In the genomic region with DNA sequence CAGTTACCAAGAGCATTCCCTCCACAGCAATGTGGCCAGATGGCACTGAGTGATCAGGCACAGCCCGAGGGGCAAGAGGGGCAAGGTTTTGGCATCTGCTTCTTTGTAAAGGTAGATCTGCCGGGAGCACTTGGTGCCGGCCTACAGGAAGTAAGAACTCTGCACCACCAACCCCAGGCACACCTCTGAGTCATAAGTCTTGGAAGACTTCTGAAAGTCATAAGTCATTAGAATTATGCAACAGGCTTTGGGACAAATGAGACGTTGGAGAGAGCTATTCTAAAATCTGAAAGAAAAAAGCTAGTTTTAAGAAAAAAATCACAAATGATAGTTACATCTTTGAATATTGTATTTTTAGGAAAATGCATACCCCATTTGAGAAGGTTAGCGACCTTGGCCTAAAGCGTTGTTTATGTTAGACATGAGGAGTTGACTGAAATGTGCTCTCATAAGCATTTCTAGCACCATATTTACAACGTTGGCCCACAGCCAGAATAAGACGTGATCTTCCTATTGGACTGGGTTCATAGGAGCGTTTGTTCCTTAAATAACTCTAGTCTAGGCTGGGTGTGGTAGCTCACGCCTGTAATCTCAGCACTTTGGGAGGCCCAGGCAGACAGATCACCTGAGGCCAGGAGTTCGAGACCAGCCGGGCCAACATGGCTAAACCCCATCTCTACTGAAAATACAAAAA, we compare ENCODE assay signal across 10 cellular contexts. TPM values are rescaled to one million over a fixed set of nuclear protein-coding genes. Genes with fewer than 3 reads are reported as not detected.
A peak's percentile ranks its signal among the peaks of the same experiment; 100 is the strongest.
DNase-seq lines count a peak whose midpoint lies in the region; ATAC-seq and TF ChIP-seq lines count a peak whose summit lies in the region.
"Had no signal": no experiment of that assay in that cellular context is flagged by ENCODE, and none has a peak within 500 bp of the region (broad histone marks: within the 10 kb centered on the region; RNA-seq: fewer than 3 reads in every experiment).

No MANE protein-coding gene starts in this region.

- no peak for ATAC-seq in activated CD8-positive, alpha-beta T cell treated with anti-CD3 and anti-CD28 coated beads for 36 hours
- ATAC-seq in activated CD8-positive, alpha-beta T cell treated with anti-CD3 and anti-CD28 coated beads, Interleukin-2, amount 10 ng/mL, durations not matched to agents 7 days and 5 days = no peak
- ATAC-seq in GM18868 (IDR thresholded peaks at IDR 0.05; ENCODE audit: unreplicated experiment) = no peak

- no peak overlapping the region for H3K4me3 ChIP-seq in right atrium auricular region
- H3K4me3 ChIP-seq in urinary bladder (ENCODE audit: low read depth, low read length) = no peak overlapping the region
- H3K4me3 ChIP-seq: BLaER1 treated with 17β-estradiol and CSF1 and Interleukin-3, amounts not matched to agents 10 nM and 100 nM had no signal

- no peak for TF ChIP-seq CTCF in activated CD8-positive, alpha-beta T cell treated with anti-CD3 and anti-CD28 coated beads for 36 hours (IDR thresholded peaks at IDR 0.05)
- TF ChIP-seq CTCF in right atrium auricular region (IDR thresholded peaks at IDR 0.05) = no peak

- peak overlapping the region; percentile 15 to 72 for H3K27ac ChIP-seq in right atrium auricular region
- peak overlapping the region; percentile 95 for H3K27ac ChIP-seq in urinary bladder (ENCODE audit: low read depth)

- CTCF ChIA-PET in activated CD8-positive, alpha-beta T cell treated with anti-CD3 and anti-CD28 coated beads for 36 hours (lab: Charles Lee) = no interaction called here
- CTCF ChIA-PET in activated CD8-positive, alpha-beta T cell treated with anti-CD3 and anti-CD28 coated beads, Interleukin-2, amount 10 ng/mL, durations not matched to agents 7 days and 5 days (lab: Charles Lee) = no interaction called here

- DNase-seq in activated CD8-positive, alpha-beta T cell treated with anti-CD3 and anti-CD28 coated beads for 36 hours = peak; percentile 5
- no peak for DNase-seq in activated CD8-positive, alpha-beta T cell treated with anti-CD3 and anti-CD28 coated beads, Interleukin-2, amount 10 ng/mL, durations not matched to agents 7 days and 5 days
- peak; percentile 79 for DNase-seq in SKM-1 (lab: John Stamatoyannopoulos, UW; ENCODE audit: unreplicated experiment)
- DNase-seq in right atrium auricular region (ENCODE audit: low spot score) = peak; percentile 79
- no peak for DNase-seq in NCI-H345 (lab: John Stamatoyannopoulos, UW)
- no peak for DNase-seq in nucleus accumbens (lab: John Stamatoyannopoulos, UW)

- intact Hi-C loops in activated CD8-positive, alpha-beta T cell treated with anti-CD3 and anti-CD28 coated beads for 36 hours (cut with micrococcal nuclease) = no loop called here

- H3K4me1 ChIP-seq in right atrium auricular region (peaks cover 0 to 4% of the 10 kb centered on the region in 2 donors), urinary bladder (ENCODE audit: insufficient read depth) (peaks cover 1% of the 10 kb centered on the region)

- no peaks in the 10 kb centered on the region for H3K36me3 Mint-ChIP-seq in activated CD8-positive, alpha-beta T cell treated with anti-CD3 and anti-CD28 coated beads for 36 hours (ENCODE audit: low read depth)
- no peaks in the 10 kb centered on the region for H3K36me3 Mint-ChIP-seq in activated CD8-positive, alpha-beta T cell treated with anti-CD3 and anti-CD28 coated beads, Interleukin-2, amount 10 ng/mL, durations not matched to agents 7 days and 5 days (ENCODE audit: low read depth)
- H3K36me3 Mint-ChIP-seq: memory B cell had no signal

- H3K4me3 Mint-ChIP-seq in activated CD8-positive, alpha-beta T cell treated with anti-CD3 and anti-CD28 coated beads for 36 hours = no peak overlapping the region
- no peak overlapping the region for H3K4me3 Mint-ChIP-seq in activated CD8-positive, alpha-beta T cell treated with anti-CD3 and anti-CD28 coated beads, Interleukin-2, amount 10 ng/mL, durations not matched to agents 7 days and 5 days
- H3K4me3 Mint-ChIP-seq: memory B cell had no signal

- POLR2A ChIA-PET in activated CD8-positive, alpha-beta T cell treated with anti-CD3 and anti-CD28 coated beads for 36 hours (lab: Charles Lee) = no interaction called here
- POLR2A ChIA-PET in activated CD8-positive, alpha-beta T cell treated with anti-CD3 and anti-CD28 coated beads, Interleukin-2, amount 10 ng/mL, durations not matched to agents 7 days and 5 days (lab: Charles Lee) = no interaction called here

- H3K4me1 Mint-ChIP-seq in activated CD8-positive, alpha-beta T cell treated with anti-CD3 and anti-CD28 coated beads for 36 hours (ENCODE audit: low read depth) = no peaks in the 10 kb centered on the region
- peaks cover 4% of the 10 kb centered on the region for H3K4me1 Mint-ChIP-seq in activated CD8-positive, alpha-beta T cell treated with anti-CD3 and anti-CD28 coated beads, Interleukin-2, amount 10 ng/mL, durations not matched to agents 7 days and 5 days (ENCODE audit: low read depth)
- H3K4me1 Mint-ChIP-seq: memory B cell had no signal

- 40% methylated on average over 12 of the region's 12 CpGs for WGBS in urinary bladder

- no peaks in the 10 kb centered on the region for H3K9me3 ChIP-seq in right atrium auricular region

- no peak overlapping the region for H3K27ac Mint-ChIP-seq in activated CD8-positive, alpha-beta T cell treated with anti-CD3 and anti-CD28 coated beads for 36 hours
- no peak overlapping the region for H3K27ac Mint-ChIP-seq in activated CD8-positive, alpha-beta T cell treated with anti-CD3 and anti-CD28 coated beads, Interleukin-2, amount 10 ng/mL, durations not matched to agents 7 days and 5 days
- H3K27ac Mint-ChIP-seq: memory B cell had no signal

- H3K27me3 ChIP-seq in right atrium auricular region = no peaks in the 10 kb centered on the region
- H3K27me3 ChIP-seq: BLaER1 treated with 17β-estradiol and CSF1 and Interleukin-3, amounts not matched to agents 10 nM and 100 nM had no signal

- no peaks in the 10 kb centered on the region for H3K36me3 ChIP-seq in right atrium auricular region
- no peaks in the 10 kb centered on the region for H3K36me3 ChIP-seq in urinary bladder (ENCODE audit: insufficient read depth)
- H3K36me3 ChIP-seq: BLaER1 treated with 17β-estradiol and CSF1 and Interleukin-3, amounts not matched to agents 10 nM and 100 nM had no signal

- H3K9me3 Mint-ChIP-seq in activated CD8-positive, alpha-beta T cell treated with anti-CD3 and anti-CD28 coated beads for 36 hours = peaks cover 3% of the 10 kb centered on the region
- peaks cover 15% of the 10 kb centered on the region for H3K9me3 Mint-ChIP-seq in activated CD8-positive, alpha-beta T cell treated with anti-CD3 and anti-CD28 coated beads, Interleukin-2, amount 10 ng/mL, durations not matched to agents 7 days and 5 days (ENCODE audit: insufficient read depth)

- peaks cover 3% of the 10 kb centered on the region for H3K27me3 Mint-ChIP-seq in activated CD8-positive, alpha-beta T cell treated with anti-CD3 and anti-CD28 coated beads for 36 hours
- peaks cover 4% of the 10 kb centered on the region for H3K27me3 Mint-ChIP-seq in activated CD8-positive, alpha-beta T cell treated with anti-CD3 and anti-CD28 coated beads, Interleukin-2, amount 10 ng/mL, durations not matched to agents 7 days and 5 days (ENCODE audit: low read depth)

RNA-seq across cellular contexts. Expression of a gene that starts 37.7 kb away (rescaled TPM):
- 1 to 10 TPM; 1.3 to 1.5 TPM for total RNA-seq in activated CD8-positive, alpha-beta T cell treated with anti-CD3 and anti-CD28 coated beads for 36 hours
- 1 to 10 TPM; 3.1 TPM for total RNA-seq in activated CD8-positive, alpha-beta T cell treated with anti-CD3 and anti-CD28 coated beads, Interleukin-2, amount 10 ng/mL, durations not matched to agents 7 days and 5 days
- total RNA-seq in right atrium auricular region (1 to 10 TPM; 2.1 to 3.2 TPM), urinary bladder (5.4 TPM)
- 2.4 TPM for polyA plus RNA-seq in urinary bladder

Comparison
In these comparisons a context has a peak if more than half of its experiments do, and no peak if none do; other contexts are left out.
1. DNase-seq: peak in activated CD8-positive, alpha-beta T cell treated with anti-CD3 and anti-CD28 coated beads for 36 hours (single experiment), SKM-1 (single experiment) and right atrium auricular region (single experiment); none in activated CD8-positive, alpha-beta T cell treated with anti-CD3 and anti-CD28 coated beads, Interleukin-2, amount 10 ng/mL, durations not matched to agents 7 days and 5 days (single experiment), NCI-H345 (single experiment) and nucleus accumbens (0 of 56).